Comparison of ENCODE assay signal across 1 cellular context in genomic region chr17:58679263-58680037, GRCh38.
TF ChIP-seq lines count a peak whose summit lies in the region.

No MANE protein-coding gene starts in this region.

TF ChIP-seq in HEK293, 187 proteins besides CTCF, POLR2A, EP300 and RAD21 (continued from another document):
- no peak; the same call in 1 of the 2 replicates for TF ChIP-seq ZNF645 (tag by site-specific recombination; IDR thresholded peaks at IDR 0.05)
- TF ChIP-seq GLIS1 (tag by site-specific recombination; IDR thresholded peaks at IDR 0.05), result 0 out of 2 replicates have a peak, but pooled peaks have one; percentile 21
- TF ChIP-seq ZIC2 (tag by site-specific recombination; IDR thresholded peaks at IDR 0.05), result peak; percentile 72
- peak; percentile 55; the same call in 1 of the 2 replicates for TF ChIP-seq ZNF596 (tag by site-specific recombination; IDR thresholded peaks at IDR 0.05)
- TF ChIP-seq ZNF792 (tag by site-specific recombination; IDR thresholded peaks at IDR 0.05), result peak; percentile 58; the same call in 1 of the 2 replicates
- TF ChIP-seq ZNF341 (tag by site-specific recombination; IDR thresholded peaks at IDR 0.05; ENCODE audit: low read depth), result peak; percentile 81
- no peak for TF ChIP-seq ZNF560 (tag by site-specific recombination; IDR thresholded peaks at IDR 0.05; ENCODE audit: borderline replicate concordance)
- no peak for TF ChIP-seq ZNF747 (tag by site-specific recombination; IDR thresholded peaks at IDR 0.05)
- peak; percentile 78 for TF ChIP-seq ZBTB44 (tag by site-specific recombination; IDR thresholded peaks at IDR 0.05)
- TF ChIP-seq ZFP41 (tag by site-specific recombination; IDR thresholded peaks at IDR 0.05; ENCODE audit: borderline replicate concordance), result no peak
- TF ChIP-seq ZNF362 (tag by site-specific recombination; IDR thresholded peaks at IDR 0.05), result peak; percentile 98
- TF ChIP-seq, protein P1, sequence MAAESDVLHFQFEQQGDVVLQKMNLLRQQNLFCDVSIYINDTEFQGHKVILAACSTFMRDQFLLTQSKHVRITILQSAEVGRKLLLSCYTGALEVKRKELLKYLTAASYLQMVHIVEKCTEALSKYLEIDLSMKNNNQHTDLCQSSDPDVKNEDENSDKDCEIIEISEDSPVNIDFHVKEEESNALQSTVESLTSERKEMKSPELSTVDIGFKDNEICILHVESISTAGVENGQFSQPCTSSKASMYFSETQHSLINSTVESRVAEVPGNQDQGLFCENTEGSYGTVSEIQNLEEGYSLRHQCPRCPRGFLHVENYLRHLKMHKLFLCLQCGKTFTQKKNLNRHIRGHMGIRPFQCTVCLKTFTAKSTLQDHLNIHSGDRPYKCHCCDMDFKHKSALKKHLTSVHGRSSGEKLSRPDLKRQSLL (tag by site-specific recombination; IDR thresholded peaks at IDR 0.05), result no peak
- peak; percentile 93 for TF ChIP-seq ZSCAN23 (tag by site-specific recombination; IDR thresholded peaks at IDR 0.05)
- TF ChIP-seq, protein P2, sequence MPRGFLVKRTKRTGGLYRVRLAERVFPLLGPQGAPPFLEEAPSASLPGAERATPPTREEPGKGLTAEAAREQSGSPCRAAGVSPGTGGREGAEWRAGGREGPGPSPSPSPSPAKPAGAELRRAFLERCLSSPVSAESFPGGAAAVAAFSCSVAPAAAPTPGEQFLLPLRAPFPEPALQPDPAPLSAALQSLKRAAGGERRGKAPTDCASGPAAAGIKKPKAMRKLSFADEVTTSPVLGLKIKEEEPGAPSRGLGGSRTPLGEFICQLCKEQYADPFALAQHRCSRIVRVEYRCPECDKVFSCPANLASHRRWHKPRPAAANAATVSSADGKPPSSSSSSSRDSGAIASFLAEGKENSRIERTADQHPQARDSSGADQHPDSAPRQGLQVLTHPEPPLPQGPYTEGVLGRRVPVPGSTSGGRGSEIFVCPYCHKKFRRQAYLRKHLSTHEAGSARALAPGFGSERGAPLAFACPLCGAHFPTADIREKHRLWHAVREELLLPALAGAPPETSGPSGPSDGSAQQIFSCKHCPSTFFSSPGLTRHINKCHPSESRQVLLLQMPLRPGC (tag by site-specific recombination; IDR thresholded peaks at IDR 0.05), result peak; percentile 73; the same call in 1 of the 2 replicates
- peak; percentile 88 for TF ChIP-seq ZNF843 (tag by site-specific recombination; IDR thresholded peaks at IDR 0.05)
- no peak for TF ChIP-seq ZNF791 (tag by site-specific recombination; IDR thresholded peaks at IDR 0.05)
- no peak for TF ChIP-seq RBAK (tag by site-specific recombination; IDR thresholded peaks at IDR 0.05)
- TF ChIP-seq FEZF1 (tag by site-specific recombination; IDR thresholded peaks at IDR 0.05), result peak; percentile 93
- peak; percentile 78 for TF ChIP-seq ZNF76 (tag by site-specific recombination; IDR thresholded peaks at IDR 0.05; ENCODE audit: borderline replicate concordance, low read depth)
- TF ChIP-seq ZNF449 (tag by site-specific recombination; IDR thresholded peaks at IDR 0.05), result peak; percentile 35; the same call in 1 of the 2 replicates
- no peak for TF ChIP-seq ZNF223 (tag by site-specific recombination; IDR thresholded peaks at IDR 0.05)
- TF ChIP-seq BCL11A (tag by site-specific recombination; IDR thresholded peaks at IDR 0.05; ENCODE audit: low read depth), result peak; percentile 93
- peak; percentile 69; the same call in 1 of the 2 replicates for TF ChIP-seq OSR2 (tag by site-specific recombination; IDR thresholded peaks at IDR 0.05)
- TF ChIP-seq ZNF626 (tag by site-specific recombination; IDR thresholded peaks at IDR 0.05), result no peak
- 0 out of 2 replicates have a peak, but pooled peaks have one; percentile 41 for TF ChIP-seq ZNF169 (tag by site-specific recombination; IDR thresholded peaks at IDR 0.05)
- TF ChIP-seq ZSCAN4 (tag by site-specific recombination; IDR thresholded peaks at IDR 0.05), result peak; percentile 48
- TF ChIP-seq, protein P3, sequence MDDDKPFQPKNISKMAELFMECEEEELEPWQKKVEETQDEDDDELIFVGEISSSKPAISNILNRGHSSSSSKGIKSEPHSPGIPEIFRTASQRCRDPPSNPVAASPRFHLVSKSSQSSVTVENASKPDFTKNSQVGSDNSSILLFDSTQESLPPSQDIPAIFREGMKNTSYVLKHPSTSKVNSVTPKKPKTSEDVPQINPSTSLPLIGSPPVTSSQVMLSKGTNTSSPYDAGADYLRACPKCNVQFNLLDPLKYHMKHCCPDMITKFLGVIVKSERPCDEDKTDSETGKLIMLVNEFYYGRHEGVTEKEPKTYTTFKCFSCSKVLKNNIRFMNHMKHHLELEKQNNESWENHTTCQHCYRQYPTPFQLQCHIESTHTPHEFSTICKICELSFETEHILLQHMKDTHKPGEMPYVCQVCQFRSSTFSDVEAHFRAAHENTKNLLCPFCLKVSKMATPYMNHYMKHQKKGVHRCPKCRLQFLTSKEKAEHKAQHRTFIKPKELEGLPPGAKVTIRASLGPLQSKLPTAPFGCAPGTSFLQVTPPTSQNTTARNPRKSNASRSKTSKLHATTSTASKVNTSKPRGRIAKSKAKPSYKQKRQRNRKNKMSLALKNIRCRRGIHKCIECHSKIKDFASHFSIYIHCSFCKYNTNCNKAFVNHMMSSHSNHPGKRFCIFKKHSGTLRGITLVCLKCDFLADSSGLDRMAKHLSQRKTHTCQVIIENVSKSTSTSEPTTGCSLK (tag by site-specific recombination; IDR thresholded peaks at IDR 0.05), result no peak
- no peak for TF ChIP-seq ZNF157 (tag by site-specific recombination; IDR thresholded peaks at IDR 0.05)
- TF ChIP-seq ZNF654 (tag by site-specific recombination; IDR thresholded peaks at IDR 0.05; ENCODE audit: low read depth), result no peak; the same call in 1 of the 2 replicates
- peak; percentile 96 for TF ChIP-seq KLF10 (tag by site-specific recombination; IDR thresholded peaks at IDR 0.05)
- TF ChIP-seq ZNF248 (tag by site-specific recombination; IDR thresholded peaks at IDR 0.05), result no peak
- TF ChIP-seq, protein P4, sequence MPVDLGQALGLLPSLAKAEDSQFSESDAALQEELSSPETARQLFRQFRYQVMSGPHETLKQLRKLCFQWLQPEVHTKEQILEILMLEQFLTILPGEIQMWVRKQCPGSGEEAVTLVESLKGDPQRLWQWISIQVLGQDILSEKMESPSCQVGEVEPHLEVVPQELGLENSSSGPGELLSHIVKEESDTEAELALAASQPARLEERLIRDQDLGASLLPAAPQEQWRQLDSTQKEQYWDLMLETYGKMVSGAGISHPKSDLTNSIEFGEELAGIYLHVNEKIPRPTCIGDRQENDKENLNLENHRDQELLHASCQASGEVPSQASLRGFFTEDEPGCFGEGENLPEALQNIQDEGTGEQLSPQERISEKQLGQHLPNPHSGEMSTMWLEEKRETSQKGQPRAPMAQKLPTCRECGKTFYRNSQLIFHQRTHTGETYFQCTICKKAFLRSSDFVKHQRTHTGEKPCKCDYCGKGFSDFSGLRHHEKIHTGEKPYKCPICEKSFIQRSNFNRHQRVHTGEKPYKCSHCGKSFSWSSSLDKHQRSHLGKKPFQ (tag by site-specific recombination; IDR thresholded peaks at IDR 0.05), result peak; percentile 86
- TF ChIP-seq, protein P5, sequence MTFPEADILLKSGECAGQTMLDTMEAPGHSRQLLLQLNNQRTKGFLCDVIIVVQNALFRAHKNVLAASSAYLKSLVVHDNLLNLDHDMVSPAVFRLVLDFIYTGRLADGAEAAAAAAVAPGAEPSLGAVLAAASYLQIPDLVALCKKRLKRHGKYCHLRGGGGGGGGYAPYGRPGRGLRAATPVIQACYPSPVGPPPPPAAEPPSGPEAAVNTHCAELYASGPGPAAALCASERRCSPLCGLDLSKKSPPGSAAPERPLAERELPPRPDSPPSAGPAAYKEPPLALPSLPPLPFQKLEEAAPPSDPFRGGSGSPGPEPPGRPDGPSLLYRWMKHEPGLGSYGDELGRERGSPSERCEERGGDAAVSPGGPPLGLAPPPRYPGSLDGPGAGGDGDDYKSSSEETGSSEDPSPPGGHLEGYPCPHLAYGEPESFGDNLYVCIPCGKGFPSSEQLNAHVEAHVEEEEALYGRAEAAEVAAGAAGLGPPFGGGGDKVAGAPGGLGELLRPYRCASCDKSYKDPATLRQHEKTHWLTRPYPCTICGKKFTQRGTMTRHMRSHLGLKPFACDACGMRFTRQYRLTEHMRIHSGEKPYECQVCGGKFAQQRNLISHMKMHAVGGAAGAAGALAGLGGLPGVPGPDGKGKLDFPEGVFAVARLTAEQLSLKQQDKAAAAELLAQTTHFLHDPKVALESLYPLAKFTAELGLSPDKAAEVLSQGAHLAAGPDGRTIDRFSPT (tag by site-specific recombination; IDR thresholded peaks at IDR 0.05), result no peak
- peak; percentile 23; the same call in 1 of the 2 replicates for TF ChIP-seq ZNF776 (tag by site-specific recombination; IDR thresholded peaks at IDR 0.05; ENCODE audit: borderline replicate concordance)
- TF ChIP-seq ZNF621 (tag by site-specific recombination; IDR thresholded peaks at IDR 0.05), result no peak
- no peak for TF ChIP-seq HOXC10 (CRISPR knock-in tag; IDR thresholded peaks at IDR 0.05)
- 0 out of 2 replicates have a peak, but pooled peaks have one; percentile 12 for TF ChIP-seq ZFHX2 (tag by site-specific recombination; conservative IDR thresholded peaks at IDR 0.05)
- peak; percentile 36 for TF ChIP-seq SP2 (tag by site-specific recombination; IDR thresholded peaks at IDR 0.05)
- TF ChIP-seq, protein P6, sequence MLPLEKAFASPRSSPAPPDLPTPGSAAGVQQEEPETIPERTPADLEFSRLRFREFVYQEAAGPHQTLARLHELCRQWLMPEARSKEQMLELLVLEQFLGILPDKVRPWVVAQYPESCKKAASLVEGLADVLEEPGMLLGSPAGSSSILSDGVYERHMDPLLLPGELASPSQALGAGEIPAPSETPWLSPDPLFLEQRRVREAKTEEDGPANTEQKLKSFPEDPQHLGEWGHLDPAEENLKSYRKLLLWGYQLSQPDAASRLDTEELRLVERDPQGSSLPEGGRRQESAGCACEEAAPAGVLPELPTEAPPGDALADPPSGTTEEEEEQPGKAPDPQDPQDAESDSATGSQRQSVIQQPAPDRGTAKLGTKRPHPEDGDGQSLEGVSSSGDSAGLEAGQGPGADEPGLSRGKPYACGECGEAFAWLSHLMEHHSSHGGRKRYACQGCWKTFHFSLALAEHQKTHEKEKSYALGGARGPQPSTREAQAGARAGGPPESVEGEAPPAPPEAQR (tag by site-specific recombination; IDR thresholded peaks at IDR 0.05), result no peak; the same call in 1 of the 2 replicates
- TF ChIP-seq MEIS1 (CRISPR knock-in tag; IDR thresholded peaks at IDR 0.05; ENCODE audit: borderline replicate concordance), result 0 out of 2 replicates have a peak, but pooled peaks have one; percentile 33
- no peak for TF ChIP-seq ZNF549 (tag by site-specific recombination; IDR thresholded peaks at IDR 0.05)
- TF ChIP-seq ZNF610 (tag by site-specific recombination; IDR thresholded peaks at IDR 0.05; ENCODE audit: borderline replicate concordance), result peak; percentile 85; the same call in 1 of the 2 replicates
TF ChIP-seq in HEK293: peak in this region for 100.
